ENCODE assay signal across 18 cellular contexts in the genomic region with DNA sequence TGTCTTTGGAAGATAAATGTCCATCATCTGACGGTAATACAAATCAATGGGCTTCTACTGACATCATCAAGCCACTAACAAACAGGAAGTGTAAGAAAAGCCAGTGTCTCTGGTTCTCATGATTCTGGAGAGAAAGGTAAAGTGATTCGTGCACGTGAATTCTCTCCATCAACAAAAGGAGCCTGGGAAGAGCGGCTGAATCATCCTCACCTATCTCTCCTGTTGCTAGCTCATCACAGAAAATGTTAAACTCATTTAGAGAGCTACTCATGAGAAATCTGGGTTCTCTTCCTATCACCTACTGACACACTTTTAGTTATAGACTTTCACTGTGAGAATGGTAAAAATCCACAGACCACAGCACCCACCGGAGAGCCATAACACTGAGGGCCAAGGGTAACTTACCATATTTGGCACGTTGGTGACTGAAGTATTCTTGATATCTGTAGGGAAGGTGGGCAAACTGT.
DNase-seq lines count a peak whose midpoint lies in the region; ATAC-seq and TF ChIP-seq lines count a peak whose summit lies in the region.
"Had no signal": no experiment of that assay in that cellular context is flagged by ENCODE, and none has a peak within 500 bp of the region (broad histone marks: within the 10 kb centered on the region; RNA-seq: fewer than 3 reads in every experiment).

No MANE protein-coding gene starts in this region.

- no peaks in the 10 kb centered on the region for H3K9me3 Mint-ChIP-seq in effector memory CD8-positive, alpha-beta T cell
- H3K9me3 Mint-ChIP-seq in stimulated activated naive CD8-positive, alpha-beta T cell treated with anti-CD3 and anti-CD28 coated beads, Interleukin-15, Interleukin-2, amounts not matched to agents 100 ng/mL and 50 ng/mL, for 24 hours: no peaks in the 10 kb centered on the region

- H3K36me3 Mint-ChIP-seq in effector memory CD8-positive, alpha-beta T cell (ENCODE audit: insufficient read depth): peaks cover 19% of the 10 kb centered on the region
- H3K36me3 Mint-ChIP-seq in stimulated activated naive CD8-positive, alpha-beta T cell treated with anti-CD3 and anti-CD28 coated beads, Interleukin-15, Interleukin-2, amounts not matched to agents 100 ng/mL and 50 ng/mL, for 24 hours (ENCODE audit: low read depth): peaks cover 38% of the 10 kb centered on the region

- H3K4me3 Mint-ChIP-seq in effector memory CD8-positive, alpha-beta T cell: peak overlapping the region; percentile 21 to 51
- no peak overlapping the region for H3K4me3 Mint-ChIP-seq in stimulated activated naive CD8-positive, alpha-beta T cell treated with anti-CD3 and anti-CD28 coated beads, Interleukin-15, Interleukin-2, amounts not matched to agents 100 ng/mL and 50 ng/mL, for 24 hours

- in situ Hi-C loops in GM13976 (cut with MboI; ENCODE audit: low sequenced_read_pairs, unreplicated experiment): no loop called here

- ATAC-seq in HG03097 (IDR thresholded peaks at IDR 0.05; ENCODE audit: low FRiP score, unreplicated experiment) (peak; percentile 50), HG03175 (IDR thresholded peaks at IDR 0.05; ENCODE audit: unreplicated experiment) (no peak)
- peak; percentile 82 for ATAC-seq in effector memory CD8-positive, alpha-beta T cell (replicated peaks)
- ATAC-seq: K562, left lobe of liver, pancreas, sciatic nerve had no signal

- H3K4me1 Mint-ChIP-seq in effector memory CD8-positive, alpha-beta T cell (ENCODE audit: low read depth in 2 of 2): peaks cover 74 to 89% of the 10 kb centered on the region in 2 donors
- peaks cover 80% of the 10 kb centered on the region for H3K4me1 Mint-ChIP-seq in stimulated activated naive CD8-positive, alpha-beta T cell treated with anti-CD3 and anti-CD28 coated beads, Interleukin-15, Interleukin-2, amounts not matched to agents 100 ng/mL and 50 ng/mL, for 24 hours (ENCODE audit: low read depth)

- DNase-seq in stimulated activated CD4-positive, alpha-beta T cell treated with anti-CD3 and anti-CD28 coated beads, Interleukin-15, amount 100 ng/mL, for 24 hours: peak; percentile 30
- DNase-seq in stimulated activated CD4-positive, alpha-beta T cell treated with anti-CD3 and anti-CD28 coated beads, Interleukin-4, amount 100 ng/mL, for 4 hours: no peak
- no peak for DNase-seq in effector memory CD8-positive, alpha-beta T cell
- DNase-seq in GM13976 (ENCODE audit: low spot score): no peak
- DNase-seq in NCI-H526 treated with DMSO at 0.1 percent for 48 hours (lab: John Stamatoyannopoulos, UW): no peak
- DNase-seq: anterior cingulate cortex; NCI-H1930; NCI-H446 treated with DMSO at 0.1 percent for 48 hours; pancreas; stimulated activated CD4-positive, alpha-beta T cell treated with anti-CD3 and anti-CD28 coated beads, Interleukin-2, amount 100 ng/mL, for 24 hours; testis; WERI-Rb-1 had no signal

- no peak for TF ChIP-seq CTCF in GM13976 (IDR thresholded peaks at IDR 0.05; ENCODE audit: borderline replicate concordance, control extremely low read depth, extremely low read depth, insufficient read depth, missing control alignments)

- no peaks in the 10 kb centered on the region for H3K27me3 Mint-ChIP-seq in effector memory CD8-positive, alpha-beta T cell
- H3K27me3 Mint-ChIP-seq in stimulated activated naive CD8-positive, alpha-beta T cell treated with anti-CD3 and anti-CD28 coated beads, Interleukin-15, Interleukin-2, amounts not matched to agents 100 ng/mL and 50 ng/mL, for 24 hours: no peaks in the 10 kb centered on the region

- H3K27ac Mint-ChIP-seq in effector memory CD8-positive, alpha-beta T cell: peak overlapping the region; percentile 66 to 78
- peak overlapping the region; percentile 26 for H3K27ac Mint-ChIP-seq in stimulated activated naive CD8-positive, alpha-beta T cell treated with anti-CD3 and anti-CD28 coated beads, Interleukin-15, Interleukin-2, amounts not matched to agents 100 ng/mL and 50 ng/mL, for 24 hours
